1 cellular context compared by ENCODE assay signal in the genomic region with DNA sequence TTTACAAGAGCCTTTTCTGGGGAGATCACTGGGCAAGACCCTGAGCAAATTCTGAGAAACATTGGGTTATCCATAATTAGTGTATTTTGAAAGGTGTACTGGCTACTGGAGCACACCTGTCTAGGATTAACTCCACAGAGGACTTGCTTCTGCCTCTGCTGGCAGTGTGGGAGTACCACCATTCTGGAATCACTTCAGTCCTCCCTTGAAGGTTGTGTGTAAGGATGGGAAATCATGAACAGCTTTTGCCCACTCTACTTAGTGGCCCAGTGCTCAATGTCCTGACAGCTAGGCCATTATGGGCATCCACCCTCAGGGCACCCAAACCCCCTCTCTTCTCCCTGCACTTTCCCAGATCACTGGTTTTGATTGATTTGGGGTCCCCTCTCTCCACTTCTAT.
TF ChIP-seq lines count a peak whose summit lies in the region.

No MANE protein-coding gene starts in this region.

TF ChIP-seq in A549, 52 proteins besides CTCF, POLR2A, EP300 and RAD21:
- no peak for TF ChIP-seq RARB (CRISPR knock-in tag; IDR thresholded peaks at IDR 0.05)
- TF ChIP-seq CHD2 (IDR thresholded peaks at IDR 0.05; ENCODE audit: low read length, partially characterized antibody): no peak
- no peak for TF ChIP-seq KDM5A (IDR thresholded peaks at IDR 0.05)
- no peak for TF ChIP-seq ZFP36 (IDR thresholded peaks at IDR 0.05; ENCODE audit: borderline replicate concordance, partially characterized antibody)
- no peak for TF ChIP-seq CBX8 (IDR thresholded peaks at IDR 0.05)
- no peak for TF ChIP-seq POLR2AphosphoS2 (conservative IDR thresholded peaks at IDR 0.05; ENCODE audit: low read length)
